8 cellular contexts compared by ENCODE assay signal in genomic region chr17:38705523-38705802, GRCh38. TPM values are rescaled to one million over a fixed set of nuclear protein-coding genes. Genes with fewer than 3 reads are reported as not detected.
DNase-seq lines count a peak whose midpoint lies in the region; ATAC-seq and TF ChIP-seq lines count a peak whose summit lies in the region.

No MANE protein-coding gene starts in this region.

- peak overlapping the region; percentile 98 for H3K27ac ChIP-seq in C4-2B
- H3K27ac ChIP-seq in colonic mucosa: peak overlapping the region; percentile 78

- peaks cover 66% of the 10 kb centered on the region for H3K79me2 ChIP-seq in Loucy (ENCODE audit: insufficient read depth, low read length)

- H3K9ac ChIP-seq in Loucy (ENCODE audit: low read depth, low read length, poor library complexity, severe bottlenecking) (peak overlapping the region; percentile 99), colonic mucosa (ENCODE audit: low read depth in 2 of 2, low read length in 2 of 2) (peak overlapping the region; percentile 73 to 93)

- H3K9me3 Mint-ChIP-seq in natural killer cell treated with Interleukin-12 subunit alpha and Interleukin-12 subunit beta and Interleukin-15 and Interleukin-18, amount 100 ng/mL, for 72 hours: no peaks in the 10 kb centered on the region

- H3K4me3 ChIP-seq in Loucy (ENCODE audit: low read length, poor library complexity, severe bottlenecking): peak overlapping the region; percentile 93
- peak overlapping the region; percentile 50 for H3K4me3 ChIP-seq in colonic mucosa

- H3K4me1 Mint-ChIP-seq in natural killer cell treated with Interleukin-12 subunit alpha and Interleukin-12 subunit beta and Interleukin-15 and Interleukin-18, amount 100 ng/mL, for 72 hours (ENCODE audit: low read depth in 2 of 2): peaks cover 54 to 60% of the 10 kb centered on the region in 2 donors

- no peak for TF ChIP-seq CTCF in C4-2B (conservative IDR thresholded peaks at IDR 0.05)
- no peak for TF ChIP-seq CTCF in Loucy (conservative IDR thresholded peaks at IDR 0.05; ENCODE audit: low read length)
- TF ChIP-seq CTCF in colonic mucosa (IDR thresholded peaks at IDR 0.05): no peak

- H3K4me1 ChIP-seq in Loucy (ENCODE audit: insufficient read depth, low read length, poor library complexity, severe bottlenecking): peaks cover 47% of the 10 kb centered on the region
- H3K4me1 ChIP-seq in colonic mucosa: peaks cover 6% of the 10 kb centered on the region

- peaks cover 7% of the 10 kb centered on the region for H3F3A ChIP-seq in Loucy (ENCODE audit: low read depth)

- H3K27me3 ChIP-seq in Loucy (ENCODE audit: insufficient read depth, low read length, poor library complexity, severe bottlenecking): no peaks in the 10 kb centered on the region
- H3K27me3 ChIP-seq in colonic mucosa: no peaks in the 10 kb centered on the region

- H3K27ac Mint-ChIP-seq in natural killer cell treated with Interleukin-12 subunit alpha and Interleukin-12 subunit beta and Interleukin-15 and Interleukin-18, amount 100 ng/mL, for 72 hours: peak overlapping the region; percentile 78 to 94

- peak overlapping the region; percentile 99 for H3K4me3 Mint-ChIP-seq in natural killer cell treated with Interleukin-12 subunit alpha and Interleukin-12 subunit beta and Interleukin-15 and Interleukin-18, amount 100 ng/mL, for 72 hours

- intact Hi-C loops in colonic mucosa (cut with DNase I): no loop called here

- H3K36me3 Mint-ChIP-seq in natural killer cell treated with Interleukin-12 subunit alpha and Interleukin-12 subunit beta and Interleukin-15 and Interleukin-18, amount 100 ng/mL, for 72 hours: peaks cover 22% of the 10 kb centered on the region

- no peak for ATAC-seq in natural killer cell treated with Interleukin-12 subunit alpha and Interleukin-12 subunit beta and Interleukin-15 and Interleukin-18, amount 100 ng/mL, for 72 hours
- ATAC-seq in HG03571 (IDR thresholded peaks at IDR 0.05; ENCODE audit: unreplicated experiment): no peak

- H2AFZ ChIP-seq in Loucy (ENCODE audit: low read length): no peak overlapping the region

- H3K9me2 ChIP-seq in Loucy (replicated peaks; ENCODE audit: low read depth, low read length): no peaks in the 10 kb centered on the region

- no peaks in the 10 kb centered on the region for H3K9me3 ChIP-seq in Loucy (ENCODE audit: insufficient read depth, low read depth, low read length)
- no peaks in the 10 kb centered on the region for H3K9me3 ChIP-seq in colonic mucosa

- H3K36me3 ChIP-seq in Loucy (ENCODE audit: insufficient read depth, low read length): peaks cover 10% of the 10 kb centered on the region; the same call in 1 of the 2 replicates
- H3K36me3 ChIP-seq in colonic mucosa: no peaks in the 10 kb centered on the region

- H3K27me3 Mint-ChIP-seq in natural killer cell treated with Interleukin-12 subunit alpha and Interleukin-12 subunit beta and Interleukin-15 and Interleukin-18, amount 100 ng/mL, for 72 hours: no peaks in the 10 kb centered on the region

- peak overlapping the region; percentile 95 for H3K4me2 ChIP-seq in Loucy (ENCODE audit: low read depth, low read length, poor library complexity, severe bottlenecking)

- DNase-seq in colonic mucosa (no peak), activated gamma-delta T cell treated with Interleukin-2 at 50 U/mL for 16 hours (no peak), HCEC 1CT (no peak)
- no peak for DNase-seq in natural killer cell treated with Interleukin-12 subunit alpha and Interleukin-12 subunit beta and Interleukin-15 and Interleukin-18, amount 100 ng/mL, for 72 hours (ENCODE audit: low spot score)
- DNase-seq in stimulated activated CD8-positive, alpha-beta memory T cell treated with anti-CD3 and anti-CD28 coated beads, Interleukin-4, amount 100 ng/mL, for 48 hours: no peak

- H4K20me1 ChIP-seq in Loucy (ENCODE audit: insufficient read depth, low read length, poor library complexity, severe bottlenecking): peaks cover 42% of the 10 kb centered on the region

RNA-seq across cellular contexts. Expression of gene MLLT6, which starts 0.4 kb away (rescaled TPM):
- total RNA-seq in colonic mucosa: 100 to 1,000 TPM in 1 of 2 donors, 10 to 100 TPM in 1; 74.1 to 109 TPM
- total RNA-seq in natural killer cell treated with Interleukin-12 subunit alpha and Interleukin-12 subunit beta and Interleukin-15 and Interleukin-18, amount 100 ng/mL, for 72 hours: 100 to 1,000 TPM; 319 to 324 TPM

RNA-seq across cellular contexts. Expression of gene CISD3, which starts 24.7 kb away (rescaled TPM):
- 100 to 1,000 TPM in 1 of 2 donors, 10 to 100 TPM in 1; 82.2 to 152 TPM for total RNA-seq in colonic mucosa
- 10 to 100 TPM; 48.3 to 58.7 TPM for total RNA-seq in natural killer cell treated with Interleukin-12 subunit alpha and Interleukin-12 subunit beta and Interleukin-15 and Interleukin-18, amount 100 ng/mL, for 72 hours

RNA-seq across cellular contexts. Expression of gene EPOP, which starts 30.7 kb away (rescaled TPM):
- 1 to 10 TPM; 1.1 to 1.8 TPM for total RNA-seq in colonic mucosa
- total RNA-seq in natural killer cell treated with Interleukin-12 subunit alpha and Interleukin-12 subunit beta and Interleukin-15 and Interleukin-18, amount 100 ng/mL, for 72 hours: 10 to 100 TPM; 20.5 to 41.0 TPM

RNA-seq across cellular contexts. Expression of gene PCGF2, which starts 42.7 kb away (rescaled TPM):
- 10 to 100 TPM; 27.2 to 45.5 TPM for total RNA-seq in colonic mucosa
- total RNA-seq in natural killer cell treated with Interleukin-12 subunit alpha and Interleukin-12 subunit beta and Interleukin-15 and Interleukin-18, amount 100 ng/mL, for 72 hours: not detected

RNA-seq across cellular contexts. Expression of gene PSMB3, which starts 47.1 kb away (rescaled TPM):
- 100 to 1,000 TPM; 160 to 253 TPM for total RNA-seq in colonic mucosa
- 100 to 1,000 TPM; 288 to 306 TPM for total RNA-seq in natural killer cell treated with Interleukin-12 subunit alpha and Interleukin-12 subunit beta and Interleukin-15 and Interleukin-18, amount 100 ng/mL, for 72 hours

Comparison
In these comparisons a context has a peak if more than half of its experiments do, and no peak if none do; other contexts are left out.
1. RNA of gene EPOP, which starts 30.7 kb away (total RNA-seq): 20.5 to 41.0 TPM in natural killer cell treated with Interleukin-12 subunit alpha and Interleukin-12 subunit beta and Interleukin-15 and Interleukin-18, amount 100 ng/mL, for 72 hours; 1.1 to 1.8 TPM in colonic mucosa; every median in the first group is over 4 times any median in the second.